25 cellular contexts compared by ENCODE assay signal in the genomic region with DNA sequence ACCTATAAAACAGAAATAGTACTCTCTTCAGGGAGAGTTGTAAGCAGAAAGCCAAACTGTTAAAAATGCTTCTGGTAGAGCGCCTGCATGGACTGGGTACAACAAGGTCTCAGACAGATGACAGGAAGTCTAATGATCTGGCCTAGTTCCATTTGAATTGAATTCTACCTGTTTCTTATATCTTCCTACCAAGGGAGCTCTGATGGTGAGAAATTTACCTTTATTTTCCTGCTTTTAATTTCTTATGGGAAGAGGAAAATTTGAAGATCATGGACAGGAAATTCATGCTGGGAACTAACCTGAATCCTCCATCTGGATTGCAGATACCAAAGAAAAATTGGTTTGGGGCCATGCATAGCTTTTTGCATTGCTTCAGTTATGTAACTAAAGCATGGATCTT.
"Had no signal": no experiment of that assay in that cellular context is flagged by ENCODE, and none has a peak within 500 bp of the region (broad histone marks: within the 10 kb centered on the region; RNA-seq: fewer than 3 reads in every experiment).

No MANE protein-coding gene starts in this region.

- H3K4me1 Mint-ChIP-seq: naive B cell; naive thymus-derived CD8-positive, alpha-beta T cell had no signal

- H3K4me3 Mint-ChIP-seq: mesothelial cell of epicardium; naive B cell; naive thymus-derived CD8-positive, alpha-beta T cell had no signal

- H3K9me3 Mint-ChIP-seq: mesothelial cell of epicardium; naive thymus-derived CD8-positive, alpha-beta T cell had no signal

- H3K4me1 ChIP-seq: heart right ventricle, left lung, lower lobe of right lung had no signal

- DNase-seq: dermis blood vessel endothelial cell; effector CD4-positive, alpha-beta T cell; effector memory CD4-positive, alpha-beta T cell; erythroblast; esophagus squamous epithelium; foreskin fibroblast; foreskin melanocyte; gastrocnemius medialis; glutamatergic neuron; head of caudate nucleus; heart right ventricle; hippocampal formation; left cardiac atrium; left lung; left ventricle myocardium superior; lower lobe of right lung; mesenchymal stem cell; mucosa of descending colon; naive B cell; naive thymus-derived CD8-positive, alpha-beta T cell had no signal

- H3K36me3 Mint-ChIP-seq: mesothelial cell of epicardium; naive B cell; naive thymus-derived CD8-positive, alpha-beta T cell had no signal

- H3K27ac ChIP-seq: coronary artery, epithelial cell of prostate, esophagus squamous epithelium, gastrocnemius medialis, heart right ventricle, left lung, lower lobe of right lung had no signal

- H3K36me3 ChIP-seq: esophagus squamous epithelium, gastrocnemius medialis, heart right ventricle, left lung, lower lobe of right lung had no signal

- H3K27me3 ChIP-seq: dorsolateral prefrontal cortex, esophagus squamous epithelium, gastrocnemius medialis, heart right ventricle, left lung had no signal

- H3K4me3 ChIP-seq: coronary artery, dorsolateral prefrontal cortex, esophagus squamous epithelium, gastrocnemius medialis, heart right ventricle, left lung, lower lobe of right lung, mucosa of descending colon had no signal

- H3K9me3 ChIP-seq: esophagus squamous epithelium, gastrocnemius medialis, heart right ventricle, left lung, lower lobe of right lung, mucosa of descending colon had no signal

- ATAC-seq: esophagus mucosa; gastrocnemius medialis; heart right ventricle; left cardiac atrium; left lung; left ventricle myocardium superior; lower lobe of right lung; mucosa of descending colon; naive thymus-derived CD8-positive, alpha-beta T cell had no signal

- H3K27ac Mint-ChIP-seq: mesothelial cell of epicardium; naive B cell; naive thymus-derived CD8-positive, alpha-beta T cell had no signal
